ENCODE assay signal across 8 cellular contexts in genomic region chr7:28093617-28094232, GRCh38.
DNase-seq lines count a peak whose midpoint lies in the region; ATAC-seq, FAIRE-seq and TF ChIP-seq lines count a peak whose summit lies in the region.

No MANE protein-coding gene starts in this region.

- peak overlapping the region in 1 of 2 donors; percentile 28 for H3K27ac Mint-ChIP-seq in natural killer cell treated with Interleukin-12 subunit alpha and Interleukin-12 subunit beta and Interleukin-15 and Interleukin-18, amount 100 ng/mL, for 72 hours

- H3K27me3 ChIP-seq in esophagus muscularis mucosa (no peaks in the 10 kb centered on the region), testis (no peaks in the 10 kb centered on the region)

- 58% methylated on average over 9 of the region's 9 CpGs for WGBS in A549 (ENCODE audit: missing lambda C conversion rate)
- 78% methylated on average over 9 of the region's 9 CpGs for WGBS in esophagus muscularis mucosa
- WGBS in testis, 2 donors, result 68 to 71% methylated on average over 9 of the region's 9 CpGs

- H3K4me1 ChIP-seq in A549 (0 out of 3 replicates have a peak, but pooled peaks cover 3% of the 10 kb centered on the region), esophagus muscularis mucosa (peaks cover 23 to 52% (median 42%) of the 10 kb centered on the region in 4 donors), testis (peaks cover 21% of the 10 kb centered on the region)

- ATAC-seq in A549 (peak; percentile 85 to 93), GM21515 (IDR thresholded peaks at IDR 0.05; ENCODE audit: unreplicated experiment) (no peak)
- ATAC-seq in natural killer cell treated with Interleukin-12 subunit alpha and Interleukin-12 subunit beta and Interleukin-15 and Interleukin-18, amount 100 ng/mL, for 72 hours, result peak; percentile 33 to 55

- H3K9me3 Mint-ChIP-seq in natural killer cell treated with Interleukin-12 subunit alpha and Interleukin-12 subunit beta and Interleukin-15 and Interleukin-18, amount 100 ng/mL, for 72 hours, result peaks cover 3% of the 10 kb centered on the region

- DNase-seq in A549 (ENCODE audit: low read depth in 1 of 2, low spot score in 1 of 2) (peak; percentile 62 to 83), NCI-H345 (lab: John Stamatoyannopoulos, UW) (peak; percentile 28), esophagus muscularis mucosa (ENCODE audit: extremely low spot score) (no peak), testis (peak; percentile 94)
- DNase-seq in activated CD4-positive, alpha-beta T cell treated with anti-CD3 and anti-CD28 coated beads, Interleukin-2, amount 50 U/mL, for 1 hour, result peak; percentile 46
- DNase-seq in natural killer cell treated with Interleukin-12 subunit alpha and Interleukin-12 subunit beta and Interleukin-15 and Interleukin-18, amount 100 ng/mL, for 72 hours (ENCODE audit: low spot score), result peak; percentile 79

- TF ChIP-seq POLR2A in A549 (IDR thresholded peaks at IDR 0.05; ENCODE audit: low read length) (no peak), esophagus muscularis mucosa (IDR thresholded peaks at IDR 0.05; ENCODE audit: low read depth) (no peak), testis (IDR thresholded peaks at IDR 0.05) (no peak)

- H3K27ac ChIP-seq in A549 (peak overlapping the region in 1 of 2 experiments; percentile 23; a peak in 1 of 6 replicates), esophagus muscularis mucosa (replicated peaks in 1 of 4) (no peak overlapping the region), testis (no peak overlapping the region)

- H3K9me3 ChIP-seq in A549, result no peaks in the 10 kb centered on the region
- no peaks in the 10 kb centered on the region for H3K9me3 ChIP-seq in esophagus muscularis mucosa
- H3K9me3 ChIP-seq in testis, result no peaks in the 10 kb centered on the region

- peaks cover 36 to 51% of the 10 kb centered on the region in 2 donors for H3K4me1 Mint-ChIP-seq in natural killer cell treated with Interleukin-12 subunit alpha and Interleukin-12 subunit beta and Interleukin-15 and Interleukin-18, amount 100 ng/mL, for 72 hours (ENCODE audit: low read depth in 2 of 2)

- H3K27me3 Mint-ChIP-seq in natural killer cell treated with Interleukin-12 subunit alpha and Interleukin-12 subunit beta and Interleukin-15 and Interleukin-18, amount 100 ng/mL, for 72 hours, result no peaks in the 10 kb centered on the region

- no peak overlapping the region for H3K4me3 Mint-ChIP-seq in natural killer cell treated with Interleukin-12 subunit alpha and Interleukin-12 subunit beta and Interleukin-15 and Interleukin-18, amount 100 ng/mL, for 72 hours

- TF ChIP-seq EP300 in A549 (IDR thresholded peaks at IDR 0.05) (no peak), esophagus muscularis mucosa (IDR thresholded peaks at IDR 0.05) (no peak)

- no peaks in the 10 kb centered on the region for H3K36me3 Mint-ChIP-seq in natural killer cell treated with Interleukin-12 subunit alpha and Interleukin-12 subunit beta and Interleukin-15 and Interleukin-18, amount 100 ng/mL, for 72 hours

- POLR2A ChIA-PET in A549 (lab: Yijun Ruan, JAX), result interaction anchor here (1.0 kb wide), 1 partner anchor 894 kb away, joined by 3 read pairs; the partner anchor contains the start of gene HOXA13

- intact Hi-C loops in esophagus muscularis mucosa (cut with DNase I), result loop anchor here (10.0 kb wide), 2 partner anchors 349 to 899 kb away; partner anchors contain the start of gene TAX1BP1
- intact Hi-C loops in testis (cut with DNase I; ENCODE audit: low total_unique reads), result loop anchor here (10.0 kb wide), 1 partner anchor 349 kb away; the partner anchor contains the start of gene TAX1BP1

- peak; percentile 56 for FAIRE-seq in A549 (lab: Jason Lieb, UNC)

- peak; percentile 92 to 95 for TF ChIP-seq RAD21 in A549 (conservative IDR thresholded peaks at IDR 0.05 in 1 of 2, IDR thresholded peaks at IDR 0.05 in 1 of 2)

- H3K4me2 ChIP-seq in A549, result no peak overlapping the region

- H3K4me3 ChIP-seq in A549 (no peak overlapping the region), esophagus muscularis mucosa (no peak overlapping the region), testis (no peak overlapping the region)

- H3K36me3 ChIP-seq in esophagus muscularis mucosa (no peaks in the 10 kb centered on the region), testis (ENCODE audit: low read depth, missing control alignments) (no peaks in the 10 kb centered on the region)

- CTCF ChIA-PET in A549 (lab: Yijun Ruan, JAX), result interaction anchor here (0.6 to 8.5 kb wide), 68 partner anchors 9 to 914 kb away, joined by 3 to 117 read pairs (median 5); partner anchors contain the start of gene HOXA13

- TF ChIP-seq CTCF in A549 (IDR thresholded peaks at IDR 0.05) (peak; percentile 79), GM12873 (IDR thresholded peaks at IDR 0.05; ENCODE audit: insufficient read depth, low read depth, low read length, missing control alignments) (peak; percentile 63), esophagus muscularis mucosa (IDR thresholded peaks at IDR 0.05) (peak; percentile 48 to 60 (median 51)), testis (IDR thresholded peaks at IDR 0.05) (peak; percentile 74 to 81 (median 79))

TF ChIP-seq in A549, 52 proteins besides CTCF, POLR2A, EP300 and RAD21:
- TF ChIP-seq HEYL (CRISPR knock-in tag; IDR thresholded peaks at IDR 0.05), result no peak
- no peak for TF ChIP-seq POLR2AphosphoS2 (conservative IDR thresholded peaks at IDR 0.05; ENCODE audit: low read length)
- no peak for TF ChIP-seq NR3C1 (IDR thresholded peaks at IDR 0.05)
- no peak for TF ChIP-seq ZC3H11A (IDR thresholded peaks at IDR 0.05)
- peak; percentile 81 for TF ChIP-seq SMC3 (IDR thresholded peaks at IDR 0.05)
